ENCODE assay signal across 21 cellular contexts in genomic region chr5:169219351-169219750, GRCh38.
DNase-seq lines count a peak whose midpoint lies in the region; ATAC-seq and TF ChIP-seq lines count a peak whose summit lies in the region.
"Had no signal": no experiment of that assay in that cellular context is flagged by ENCODE, and none has a peak within 500 bp of the region (broad histone marks: within the 10 kb centered on the region; RNA-seq: fewer than 3 reads in every experiment).

No MANE protein-coding gene starts in this region.

- H3K4me1 Mint-ChIP-seq in stimulated activated naive B cell treated with anti-CD40 and anti-IgM and Interleukin-4, amounts not matched to agents 10 μg/mL and 1 μg/mL and 100 μg/mL, for 72 hours = no peaks in the 10 kb centered on the region

- H3K27me3 ChIP-seq in PC-3 (ENCODE audit: low read length) = peaks cover 27% of the 10 kb centered on the region
- no peaks in the 10 kb centered on the region for H3K27me3 ChIP-seq in esophagus muscularis mucosa
- H3K27me3 ChIP-seq in parathyroid adenoma (ENCODE audit: control insufficient read depth, insufficient read depth, low read length) = no peaks in the 10 kb centered on the region

- H3K4me1 ChIP-seq in PC-3 (ENCODE audit: insufficient read depth, low read length) (peaks cover 9% of the 10 kb centered on the region), esophagus muscularis mucosa (peaks cover 6 to 32% (median 21%) of the 10 kb centered on the region in 4 donors), parathyroid adenoma (peaks cover 89% of the 10 kb centered on the region)

- BruUV-seq in PC-3 (replicated peaks; lab: Mats Ljungman, UMichigan) = no TSS peak

- H3K4me2 ChIP-seq in PC-3 (ENCODE audit: low read length) (peak overlapping the region; percentile 19; the same call in 1 of the 2 replicates), parathyroid adenoma (ENCODE audit: low read length) (peak overlapping the region; percentile 52)

- TF ChIP-seq POLR2A in esophagus muscularis mucosa (IDR thresholded peaks at IDR 0.05; ENCODE audit: low read depth) = no peak

- H3K27ac Mint-ChIP-seq in stimulated activated naive B cell treated with anti-CD40 and anti-IgM and Interleukin-4, amounts not matched to agents 10 μg/mL and 1 μg/mL and 100 μg/mL, for 72 hours = no peak overlapping the region
- H3K27ac Mint-ChIP-seq: CD4-positive, alpha-beta T cell; H9; HFFc6 had no signal

- POLR2A ChIA-PET in PC-3 (lab: Charles Lee; ENCODE audit: unreplicated experiment) = no interaction called here

- 86% methylated on average over 5 of the region's 5 CpGs for whole genome bisulfite sequencing in esophagus muscularis mucosa

- H3K4me3 ChIP-seq in PC-3 (ENCODE audit: low read length) (no peak overlapping the region), esophagus muscularis mucosa (no peak overlapping the region), parathyroid adenoma (ENCODE audit: low read depth, low read length) (peak overlapping the region; percentile 24)
- H3K4me3 ChIP-seq: GM23248 had no signal

- no peak overlapping the region for H3K27ac ChIP-seq in PC-3 (ENCODE audit: low read length)
- H3K27ac ChIP-seq in esophagus muscularis mucosa (replicated peaks in 1 of 4) = no peak overlapping the region
- peak overlapping the region; percentile 97 for H3K27ac ChIP-seq in parathyroid adenoma
- H3K27ac ChIP-seq in caudate nucleus (ENCODE audit: low read depth, low read length) = no peak overlapping the region
- H3K27ac ChIP-seq: GM23248 had no signal

- DNase-seq in PC-3 (no peak), esophagus muscularis mucosa (ENCODE audit: extremely low spot score) (peak; percentile 79), AML-193 (lab: John Stamatoyannopoulos, UW) (no peak), caudate nucleus (lab: John Stamatoyannopoulos, UW) (no peak)
- DNase-seq in stimulated activated naive B cell treated with anti-CD40 and anti-IgM and Interleukin-4, amounts not matched to agents 10 μg/mL and 1 μg/mL and 100 μg/mL, for 72 hours = no peak
- no peak for DNase-seq in activated CD4-positive, CD25-positive, alpha-beta regulatory T cell (lab: John Stamatoyannopoulos, UW)
- DNase-seq: ACHN; CD4-positive, alpha-beta T cell; DMS53; GM23248; H9; HFFc6; KBM-7; MV-4-11; NCI-H1105; NCI-H1436 treated with DMSO at 0.1 percent for 48 hours; NCI-H187 treated with DMSO at 0.1 percent for 48 hours; NCI-H2171 treated with DMSO at 0.1 percent for 48 hours; NCI-H524 treated with DMSO at 0.1 percent for 48 hours; NCI-H774 had no signal

- TF ChIP-seq CTCF in PC-3 (conservative IDR thresholded peaks at IDR 0.05; ENCODE audit: low read depth, low read length) (no peak), esophagus muscularis mucosa (IDR thresholded peaks at IDR 0.05) (no peak), parathyroid adenoma (IDR thresholded peaks at IDR 0.05) (no peak)

- H3K27me3 Mint-ChIP-seq in stimulated activated naive B cell treated with anti-CD40 and anti-IgM and Interleukin-4, amounts not matched to agents 10 μg/mL and 1 μg/mL and 100 μg/mL, for 72 hours = peaks cover 4 to 5% of the 10 kb centered on the region in 2 donors

- H3K9me3 Mint-ChIP-seq in stimulated activated naive B cell treated with anti-CD40 and anti-IgM and Interleukin-4, amounts not matched to agents 10 μg/mL and 1 μg/mL and 100 μg/mL, for 72 hours = peaks cover 4 to 5% of the 10 kb centered on the region in 2 donors
- H3K9me3 Mint-ChIP-seq: CD4-positive, alpha-beta T cell; H9; HFFc6 had no signal

- no peaks in the 10 kb centered on the region for H3K9me2 ChIP-seq in PC-3 (replicated peaks; ENCODE audit: low read length)

- no peaks in the 10 kb centered on the region for H3F3A ChIP-seq in PC-3 (ENCODE audit: low read length, unreplicated experiment)

- no peaks in the 10 kb centered on the region for H3K79me2 ChIP-seq in PC-3 (ENCODE audit: low read length)
- peaks cover under 1% of the 10 kb centered on the region for H3K79me2 ChIP-seq in parathyroid adenoma

- H3K9me3 ChIP-seq in PC-3 (ENCODE audit: low read length) = no peaks in the 10 kb centered on the region
- no peaks in the 10 kb centered on the region for H3K9me3 ChIP-seq in esophagus muscularis mucosa
- no peaks in the 10 kb centered on the region for H3K9me3 ChIP-seq in parathyroid adenoma (ENCODE audit: control insufficient read depth, low read length)

- H3K36me3 ChIP-seq in PC-3 (ENCODE audit: low read depth, low read length) (no peaks in the 10 kb centered on the region), esophagus muscularis mucosa (no peaks in the 10 kb centered on the region), parathyroid adenoma (ENCODE audit: control insufficient read depth, insufficient read depth, low read length) (no peaks in the 10 kb centered on the region)

- CTCF ChIA-PET in PC-3 (lab: Charles Lee) = no interaction called here

- intact Hi-C loops in PC-3 (cut with micrococcal nuclease) (no loop called here), esophagus muscularis mucosa (cut with DNase I) (no loop called here)

- no peaks in the 10 kb centered on the region for H3K36me3 Mint-ChIP-seq in stimulated activated naive B cell treated with anti-CD40 and anti-IgM and Interleukin-4, amounts not matched to agents 10 μg/mL and 1 μg/mL and 100 μg/mL, for 72 hours

- H2AFZ ChIP-seq in PC-3 (ENCODE audit: low read length) (no peak overlapping the region), parathyroid adenoma (no peak overlapping the region)
- H2AFZ ChIP-seq: GM23248 had no signal

- no peak overlapping the region for H3K4me3 Mint-ChIP-seq in stimulated activated naive B cell treated with anti-CD40 and anti-IgM and Interleukin-4, amounts not matched to agents 10 μg/mL and 1 μg/mL and 100 μg/mL, for 72 hours
- H3K4me3 Mint-ChIP-seq: CD4-positive, alpha-beta T cell; H9; HFFc6 had no signal

- no peak for ATAC-seq in PC-3
- no peak for ATAC-seq in stimulated activated naive B cell treated with anti-CD40 and anti-IgM and Interleukin-4, amounts not matched to agents 10 μg/mL and 1 μg/mL and 100 μg/mL, for 72 hours (replicated peaks)

- H3K9ac ChIP-seq in PC-3 (ENCODE audit: low read length) (no peak overlapping the region), parathyroid adenoma (peak overlapping the region; percentile 19)
- H3K9ac ChIP-seq: GM23248 had no signal

- H4K20me1 ChIP-seq in PC-3 (ENCODE audit: low read length) = no peaks in the 10 kb centered on the region

- TF ChIP-seq EP300 in esophagus muscularis mucosa (IDR thresholded peaks at IDR 0.05) = no peak
